ENCODE assay signal across 21 cellular contexts in the genomic region with DNA sequence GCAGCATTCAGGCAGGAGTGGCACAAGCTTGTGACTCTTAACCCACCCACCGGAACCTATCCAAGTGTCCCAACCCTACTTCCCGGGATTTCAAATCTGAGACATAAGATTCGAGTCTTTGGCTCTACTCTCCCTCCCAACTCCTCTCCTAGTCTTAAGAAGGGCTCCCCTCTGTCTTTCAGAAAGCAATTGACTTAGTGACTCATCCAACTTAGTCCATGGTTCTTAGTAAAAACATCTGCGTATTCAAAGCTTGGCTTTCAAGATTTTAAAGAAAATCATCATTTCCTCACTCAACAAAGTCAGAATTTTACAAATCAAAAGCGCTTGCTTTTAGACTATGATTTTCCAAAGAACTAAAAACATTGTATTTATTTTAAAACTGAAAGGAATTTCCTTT.
"Had no signal": no experiment of that assay in that cellular context is flagged by ENCODE, and none has a peak within 500 bp of the region (broad histone marks: within the 10 kb centered on the region; RNA-seq: fewer than 3 reads in every experiment).

No MANE protein-coding gene starts in this region.

- H3K4me3 ChIP-seq: gastroesophageal sphincter, heart right ventricle, ovary, tibial nerve, vagina had no signal

- H3K27ac Mint-ChIP-seq: activated CD4-positive, alpha-beta memory T cell treated with anti-CD3 and anti-CD28 coated beads for 36 hours; activated CD4-positive, alpha-beta T cell treated with anti-CD3 and anti-CD28 coated beads for 36 hours; activated CD8-positive, alpha-beta memory T cell treated with anti-CD3 and anti-CD28 coated beads, Interleukin-2, amount 10 ng/mL, durations not matched to agents 7 days and 5 days; activated naive CD4-positive, alpha-beta T cell treated with anti-CD3 and anti-CD28 coated beads for 36 hours; activated naive CD8-positive, alpha-beta T cell treated with anti-CD3 and anti-CD28 coated beads, Interleukin-2, amount 50 U/mL, for 24 hours; activated T-helper 2 cell treated with anti-CD3 and anti-CD28 coated beads, Interferon-gamma antibody, Interleukin-2, Interleukin-4, amounts not matched to agents 10 μg/mL and 5 μg/mL and 100 μg/mL, durations not matched to agents 14 hours and 24 hours and 36 hours; memory B cell; natural killer cell treated with Interleukin-12 subunit alpha and Interleukin-12 subunit beta and Interleukin-15 and Interleukin-18, amount 100 ng/mL, for 72 hours; stimulated activated naive B cell treated with anti-CD40 and anti-IgM and Interleukin-4, amounts not matched to agents 10 μg/mL and 1 μg/mL and 100 μg/mL, for 72 hours; T-cell had no signal

- H3K36me3 ChIP-seq: gastroesophageal sphincter, heart right ventricle, ovary, tibial nerve, vagina had no signal

- H3K36me3 Mint-ChIP-seq: activated CD4-positive, alpha-beta memory T cell treated with anti-CD3 and anti-CD28 coated beads for 36 hours; activated CD8-positive, alpha-beta memory T cell treated with anti-CD3 and anti-CD28 coated beads, Interleukin-2, amount 10 ng/mL, durations not matched to agents 7 days and 5 days; memory B cell; natural killer cell treated with Interleukin-12 subunit alpha and Interleukin-12 subunit beta and Interleukin-15 and Interleukin-18, amount 100 ng/mL, for 72 hours; stimulated activated naive B cell treated with anti-CD40 and anti-IgM and Interleukin-4, amounts not matched to agents 10 μg/mL and 1 μg/mL and 100 μg/mL, for 72 hours; T-cell had no signal

- H3K27me3 Mint-ChIP-seq: activated CD4-positive, alpha-beta memory T cell treated with anti-CD3 and anti-CD28 coated beads for 36 hours; activated CD8-positive, alpha-beta memory T cell treated with anti-CD3 and anti-CD28 coated beads, Interleukin-2, amount 10 ng/mL, durations not matched to agents 7 days and 5 days; activated naive CD8-positive, alpha-beta T cell treated with anti-CD3 and anti-CD28 coated beads, Interleukin-2, amount 50 U/mL, for 24 hours; memory B cell; natural killer cell treated with Interleukin-12 subunit alpha and Interleukin-12 subunit beta and Interleukin-15 and Interleukin-18, amount 100 ng/mL, for 72 hours; stimulated activated naive B cell treated with anti-CD40 and anti-IgM and Interleukin-4, amounts not matched to agents 10 μg/mL and 1 μg/mL and 100 μg/mL, for 72 hours; T-cell had no signal

- H3K9me3 Mint-ChIP-seq: activated CD4-positive, alpha-beta memory T cell treated with anti-CD3 and anti-CD28 coated beads for 36 hours; activated naive CD4-positive, alpha-beta T cell treated with anti-CD3 and anti-CD28 coated beads for 36 hours; activated naive CD8-positive, alpha-beta T cell treated with anti-CD3 and anti-CD28 coated beads, Interleukin-2, amount 50 U/mL, for 24 hours; activated T-helper 2 cell treated with anti-CD3 and anti-CD28 coated beads, Interferon-gamma antibody, Interleukin-2, Interleukin-4, amounts not matched to agents 10 μg/mL and 5 μg/mL and 100 μg/mL, durations not matched to agents 14 hours and 24 hours and 36 hours had no signal

- ATAC-seq: activated CD4-positive, alpha-beta T cell treated with anti-CD3 and anti-CD28 coated beads for 36 hours; activated CD8-positive, alpha-beta memory T cell treated with anti-CD3 and anti-CD28 coated beads, Interleukin-2, amount 10 ng/mL, durations not matched to agents 7 days and 5 days; activated naive CD8-positive, alpha-beta T cell treated with anti-CD3 and anti-CD28 coated beads, Interleukin-2, amount 50 U/mL, for 24 hours; gastroesophageal sphincter; heart right ventricle; left ventricle myocardium superior; natural killer cell treated with Interleukin-12 subunit alpha and Interleukin-12 subunit beta and Interleukin-15 and Interleukin-18, amount 100 ng/mL, for 72 hours; stimulated activated naive B cell treated with anti-CD40 and anti-IgM and Interleukin-4, amounts not matched to agents 10 μg/mL and 1 μg/mL and 100 μg/mL, for 72 hours; T-cell had no signal

- H3K4me3 Mint-ChIP-seq: activated CD4-positive, alpha-beta memory T cell treated with anti-CD3 and anti-CD28 coated beads for 36 hours; activated CD4-positive, alpha-beta T cell treated with anti-CD3 and anti-CD28 coated beads for 36 hours; activated CD8-positive, alpha-beta memory T cell treated with anti-CD3 and anti-CD28 coated beads, Interleukin-2, amount 10 ng/mL, durations not matched to agents 7 days and 5 days; activated naive CD4-positive, alpha-beta T cell treated with anti-CD3 and anti-CD28 coated beads for 36 hours; activated naive CD8-positive, alpha-beta T cell treated with anti-CD3 and anti-CD28 coated beads, Interleukin-2, amount 50 U/mL, for 24 hours; memory B cell; natural killer cell treated with Interleukin-12 subunit alpha and Interleukin-12 subunit beta and Interleukin-15 and Interleukin-18, amount 100 ng/mL, for 72 hours; stimulated activated naive B cell treated with anti-CD40 and anti-IgM and Interleukin-4, amounts not matched to agents 10 μg/mL and 1 μg/mL and 100 μg/mL, for 72 hours; T-cell had no signal

- H3K27me3 ChIP-seq: ovary, tibial nerve, vagina had no signal

- H3K4me1 Mint-ChIP-seq: activated CD4-positive, alpha-beta T cell treated with anti-CD3 and anti-CD28 coated beads for 36 hours; activated CD8-positive, alpha-beta memory T cell treated with anti-CD3 and anti-CD28 coated beads, Interleukin-2, amount 10 ng/mL, durations not matched to agents 7 days and 5 days; activated naive CD8-positive, alpha-beta T cell treated with anti-CD3 and anti-CD28 coated beads, Interleukin-2, amount 50 U/mL, for 24 hours; memory B cell; stimulated activated naive B cell treated with anti-CD40 and anti-IgM and Interleukin-4, amounts not matched to agents 10 μg/mL and 1 μg/mL and 100 μg/mL, for 72 hours; T-cell had no signal

- DNase-seq: activated CD4-positive, alpha-beta memory T cell treated with anti-CD3 and anti-CD28 coated beads for 36 hours; activated CD4-positive, alpha-beta T cell treated with anti-CD3 and anti-CD28 coated beads for 36 hours; activated CD8-positive, alpha-beta memory T cell treated with anti-CD3 and anti-CD28 coated beads, Interleukin-2, amount 10 ng/mL, durations not matched to agents 7 days and 5 days; activated naive CD4-positive, alpha-beta T cell treated with anti-CD3 and anti-CD28 coated beads for 36 hours; activated naive CD8-positive, alpha-beta T cell treated with anti-CD3 and anti-CD28 coated beads, Interleukin-2, amount 50 U/mL, for 24 hours; activated T-cell treated with anti-CD3 and anti-CD28 coated beads, Interleukin-2, amount 50 U/mL, for 1 hour; aorta; effector memory CD4-positive, alpha-beta T cell; heart right ventricle; left ventricle myocardium superior; ovary; stimulated activated CD4-positive, alpha-beta T cell treated with anti-CD3 and anti-CD28 coated beads, Interleukin-12 subunit alpha, Interleukin-12 subunit beta, amount 100 ng/mL, for 4 hours; stimulated activated naive B cell treated with anti-CD40 and anti-IgM and Interleukin-4, amounts not matched to agents 10 μg/mL and 1 μg/mL and 100 μg/mL, for 72 hours; T-cell had no signal

- H3K4me1 ChIP-seq: gastroesophageal sphincter, heart right ventricle, tibial nerve, vagina had no signal

- H3K9me3 ChIP-seq: gastroesophageal sphincter, heart right ventricle, ovary, tibial nerve, vagina had no signal

- H3K27ac ChIP-seq: gastroesophageal sphincter, heart right ventricle, ovary, tibial nerve, vagina, VCaP had no signal
